Comparison of ENCODE assay signal across 8 cellular contexts in genomic region chr14:63543826-63544320, GRCh38. TPM values are rescaled to one million over a fixed set of nuclear protein-coding genes. Genes with fewer than 3 reads are reported as not detected.
A peak's percentile ranks its signal among the peaks of the same experiment; 100 is the strongest.
DNase-seq lines count a peak whose midpoint lies in the region; ATAC-seq and TF ChIP-seq lines count a peak whose summit lies in the region.

No MANE protein-coding gene starts in this region.

- H3K9ac ChIP-seq in smooth muscle cell (ENCODE audit: low read depth): peak overlapping the region; percentile 90

- peaks cover 1% of the 10 kb centered on the region for H3K27me3 Mint-ChIP-seq in activated CD4-positive, alpha-beta T cell treated with anti-CD3 and anti-CD28 coated beads, Interleukin-2, amount 10 ng/mL, durations not matched to agents 24 days and 14 days
- H3K27me3 Mint-ChIP-seq in activated CD8-positive, alpha-beta T cell treated with anti-CD3 and anti-CD28 coated beads for 36 hours: no peaks in the 10 kb centered on the region

- ATAC-seq in HG03175 (IDR thresholded peaks at IDR 0.05; ENCODE audit: unreplicated experiment): peak; percentile 23
- peak; percentile 25 for ATAC-seq in activated CD8-positive, alpha-beta T cell treated with anti-CD3 and anti-CD28 coated beads for 36 hours
- no peak for ATAC-seq in GM21423 (IDR thresholded peaks at IDR 0.05; ENCODE audit: unreplicated experiment)

- H3K4me3 Mint-ChIP-seq in activated CD4-positive, alpha-beta T cell treated with anti-CD3 and anti-CD28 coated beads, Interleukin-2, amount 10 ng/mL, durations not matched to agents 24 days and 14 days: peak overlapping the region; percentile 88
- peak overlapping the region; percentile 96 for H3K4me3 Mint-ChIP-seq in activated CD8-positive, alpha-beta T cell treated with anti-CD3 and anti-CD28 coated beads for 36 hours

- peaks cover 41% of the 10 kb centered on the region for H3K79me2 ChIP-seq in hepatocyte
- H3K79me2 ChIP-seq in smooth muscle cell (ENCODE audit: low read depth): peaks cover 39% of the 10 kb centered on the region

- no peak for DNase-seq in activated CD4-positive, alpha-beta T cell treated with anti-CD3 and anti-CD28 coated beads, Interleukin-2, amount 10 ng/mL, durations not matched to agents 24 days and 14 days
- DNase-seq in activated CD4-positive, alpha-beta T cell treated with anti-CD3 and anti-CD28 coated beads, Interleukin-2, amount 50 U/mL, for 1 hour: no peak
- no peak for DNase-seq in activated CD8-positive, alpha-beta T cell treated with anti-CD3 and anti-CD28 coated beads for 36 hours
- DNase-seq in hepatocyte (ENCODE audit: low spot score): no peak
- DNase-seq in smooth muscle cell (lab: John Stamatoyannopoulos, UW; ENCODE audit: unreplicated experiment): no peak
- DNase-seq in A172 (ENCODE audit: low spot score): no peak

- intact Hi-C loops in activated CD4-positive, alpha-beta T cell treated with anti-CD3 and anti-CD28 coated beads, Interleukin-2, amount 10 ng/mL, durations not matched to agents 24 days and 14 days (cut with micrococcal nuclease): loop anchor here (1.0 to 2.0 kb wide), 7 partner anchors 31 to 185 kb away; partner anchors contain the start of gene SGPP1
- intact Hi-C loops in activated CD8-positive, alpha-beta T cell treated with anti-CD3 and anti-CD28 coated beads for 36 hours (cut with micrococcal nuclease): loop anchor here (5.0 kb wide), 2 partner anchors 67 to 157 kb away; no protein-coding TSS in a partner anchor

- H4K20me1 ChIP-seq in hepatocyte (ENCODE audit: insufficient read depth, poor library complexity, severe bottlenecking) (peaks cover 16% of the 10 kb centered on the region), smooth muscle cell (ENCODE audit: low read depth) (peaks cover 32% of the 10 kb centered on the region)

- no peaks in the 10 kb centered on the region for H3K9me2 ChIP-seq in hepatocyte (replicated peaks; ENCODE audit: insufficient read depth)

- TF ChIP-seq CTCF in activated CD8-positive, alpha-beta T cell treated with anti-CD3 and anti-CD28 coated beads for 36 hours (IDR thresholded peaks at IDR 0.05): no peak
- TF ChIP-seq CTCF in hepatocyte (IDR thresholded peaks at IDR 0.05; ENCODE audit: poor library complexity): no peak
- no peak for TF ChIP-seq CTCF in smooth muscle cell (IDR thresholded peaks at IDR 0.05; ENCODE audit: borderline replicate concordance, insufficient read depth, poor library complexity, severe bottlenecking)

- peak overlapping the region; percentile 92 for H3K27ac Mint-ChIP-seq in activated CD4-positive, alpha-beta T cell treated with anti-CD3 and anti-CD28 coated beads, Interleukin-2, amount 10 ng/mL, durations not matched to agents 24 days and 14 days
- peak overlapping the region; percentile 85 for H3K27ac Mint-ChIP-seq in activated CD8-positive, alpha-beta T cell treated with anti-CD3 and anti-CD28 coated beads for 36 hours

- H3K9me3 ChIP-seq in hepatocyte (ENCODE audit: low read depth): no peaks in the 10 kb centered on the region
- no peaks in the 10 kb centered on the region for H3K9me3 ChIP-seq in smooth muscle cell (replicated peaks; ENCODE audit: low read depth)

- WGBS in hepatocyte (ENCODE audit: low lambda C conversion rate, missing lambda C conversion rate): 2% methylated on average over 20 of the region's 20 CpGs
- 2% methylated on average over 20 of the region's 20 CpGs for WGBS in smooth muscle cell (ENCODE audit: low lambda C conversion rate)

- peaks cover 21% of the 10 kb centered on the region for H3K4me1 Mint-ChIP-seq in activated CD4-positive, alpha-beta T cell treated with anti-CD3 and anti-CD28 coated beads, Interleukin-2, amount 10 ng/mL, durations not matched to agents 24 days and 14 days
- H3K4me1 Mint-ChIP-seq in activated CD8-positive, alpha-beta T cell treated with anti-CD3 and anti-CD28 coated beads for 36 hours (ENCODE audit: low read depth): peaks cover 30% of the 10 kb centered on the region

- no peaks in the 10 kb centered on the region for H3K27me3 ChIP-seq in hepatocyte
- no peaks in the 10 kb centered on the region for H3K27me3 ChIP-seq in smooth muscle cell (ENCODE audit: low read depth)

- H3K4me1 ChIP-seq in hepatocyte (ENCODE audit: insufficient read depth) (peaks cover 10% of the 10 kb centered on the region), smooth muscle cell (ENCODE audit: low read depth) (peaks cover 16% of the 10 kb centered on the region)

- H3K36me3 ChIP-seq in hepatocyte (replicated peaks; ENCODE audit: insufficient read depth, low read depth) (no peaks in the 10 kb centered on the region), smooth muscle cell (ENCODE audit: low read depth) (peaks cover 3% of the 10 kb centered on the region)

- H3K27ac ChIP-seq in hepatocyte: peak overlapping the region; percentile 70
- H3K27ac ChIP-seq in smooth muscle cell (ENCODE audit: low read depth): peak overlapping the region; percentile 65

- H2AFZ ChIP-seq in hepatocyte (peak overlapping the region; percentile 95), smooth muscle cell (ENCODE audit: low read depth) (peak overlapping the region; percentile 98)

- CTCF ChIA-PET in activated CD8-positive, alpha-beta T cell treated with anti-CD3 and anti-CD28 coated beads for 36 hours (lab: Charles Lee): interaction anchor here (1.1 to 2.1 kb wide), 3 partner anchors 90 to 155 kb away, joined by 3 to 15 read pairs (median 4); no protein-coding TSS in a partner anchor

- H3K4me3 ChIP-seq in hepatocyte: peak overlapping the region; percentile 41
- H3K4me3 ChIP-seq in smooth muscle cell: peak overlapping the region; percentile 94

- peaks cover 5% of the 10 kb centered on the region for H3F3A ChIP-seq in smooth muscle cell (ENCODE audit: low read depth)

- H3K9me3 Mint-ChIP-seq in activated CD4-positive, alpha-beta T cell treated with anti-CD3 and anti-CD28 coated beads, Interleukin-2, amount 10 ng/mL, durations not matched to agents 24 days and 14 days: no peaks in the 10 kb centered on the region
- no peaks in the 10 kb centered on the region for H3K9me3 Mint-ChIP-seq in activated CD8-positive, alpha-beta T cell treated with anti-CD3 and anti-CD28 coated beads for 36 hours

- POLR2A ChIA-PET in activated CD8-positive, alpha-beta T cell treated with anti-CD3 and anti-CD28 coated beads for 36 hours (lab: Charles Lee): interaction anchor here (0.8 to 1.3 kb wide), 6 partner anchors 9 to 100 kb away, joined by 3 to 7 read pairs (median 3); no protein-coding TSS in a partner anchor

- peaks cover 21% of the 10 kb centered on the region for H3K36me3 Mint-ChIP-seq in activated CD4-positive, alpha-beta T cell treated with anti-CD3 and anti-CD28 coated beads, Interleukin-2, amount 10 ng/mL, durations not matched to agents 24 days and 14 days (ENCODE audit: low read depth)
- H3K36me3 Mint-ChIP-seq in activated CD8-positive, alpha-beta T cell treated with anti-CD3 and anti-CD28 coated beads for 36 hours (ENCODE audit: low read depth): peaks cover 21% of the 10 kb centered on the region

- H3K4me2 ChIP-seq in hepatocyte (peak overlapping the region; percentile 90), smooth muscle cell (peak overlapping the region; percentile 89)

RNA-seq across cellular contexts. Expression of gene PPP2R5E, which starts 0.7 kb away (rescaled TPM):
- total RNA-seq in activated CD4-positive, alpha-beta T cell treated with anti-CD3 and anti-CD28 coated beads, Interleukin-2, amount 10 ng/mL, durations not matched to agents 24 days and 14 days: 45.1 and 45.7 TPM in 2 replicates
- 10 to 100 TPM; 39.5 to 39.8 TPM for total RNA-seq in activated CD8-positive, alpha-beta T cell treated with anti-CD3 and anti-CD28 coated beads for 36 hours
- total RNA-seq in hepatocyte (26.3 and 31.4 TPM in 2 replicates), smooth muscle cell (25.7 and 47.7 TPM in 2 replicates)
- polyA plus RNA-seq in hepatocyte (25.6 and 30.9 TPM in 2 replicates), smooth muscle cell (30.4 and 31.7 TPM in 2 replicates)
- 11.7 and 12.6 TPM in 2 replicates for total RNA-seq in A172 (2014; rRNA removed; shearing (Covaris generic))
